Comparison of ENCODE assay signal across 9 cellular contexts in genomic region chr2:10911291-10912075, GRCh38. TPM values are rescaled to one million over a fixed set of nuclear protein-coding genes. Genes with fewer than 3 reads are reported as not detected.
DNase-seq lines count a peak whose midpoint lies in the region; ATAC-seq and TF ChIP-seq lines count a peak whose summit lies in the region.
"Had no signal": no experiment of that assay in that cellular context is flagged by ENCODE, and none has a peak within 500 bp of the region (broad histone marks: within the 10 kb centered on the region; RNA-seq: fewer than 3 reads in every experiment).

A gene with protein sequence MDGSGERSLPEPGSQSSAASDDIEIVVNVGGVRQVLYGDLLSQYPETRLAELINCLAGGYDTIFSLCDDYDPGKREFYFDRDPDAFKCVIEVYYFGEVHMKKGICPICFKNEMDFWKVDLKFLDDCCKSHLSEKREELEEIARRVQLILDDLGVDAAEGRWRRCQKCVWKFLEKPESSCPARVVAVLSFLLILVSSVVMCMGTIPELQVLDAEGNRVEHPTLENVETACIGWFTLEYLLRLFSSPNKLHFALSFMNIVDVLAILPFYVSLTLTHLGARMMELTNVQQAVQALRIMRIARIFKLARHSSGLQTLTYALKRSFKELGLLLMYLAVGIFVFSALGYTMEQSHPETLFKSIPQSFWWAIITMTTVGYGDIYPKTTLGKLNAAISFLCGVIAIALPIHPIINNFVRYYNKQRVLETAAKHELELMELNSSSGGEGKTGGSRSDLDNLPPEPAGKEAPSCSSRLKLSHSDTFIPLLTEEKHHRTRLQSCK (plus strand): TSS chr2:10911934. CDS start chr2:10912427, 493 bp downstream.

- WGBS in sigmoid colon, 2 donors, result 10 to 12% methylated on average over 53 of the region's 53 CpGs

- peaks cover 2% of the 10 kb centered on the region for H3K4me1 Mint-ChIP-seq in activated naive CD8-positive, alpha-beta T cell treated with anti-CD3 and anti-CD28 coated beads for 36 hours

- H3K27me3 ChIP-seq in sigmoid colon, result peaks cover 4 to 29% (median 16%) of the 10 kb centered on the region in 3 donors

- TF ChIP-seq CTCF in sigmoid colon (IDR thresholded peaks at IDR 0.05), result no peak

- no peak within 1 kb of the TSS for H3K27ac Mint-ChIP-seq in activated naive CD8-positive, alpha-beta T cell treated with anti-CD3 and anti-CD28 coated beads for 36 hours

- peak within 1 kb of the TSS; percentile 21 to 48 (median 42) for H3K4me3 ChIP-seq in sigmoid colon

- H3K9me3 ChIP-seq in sigmoid colon, result no peaks in the 10 kb centered on the region

- DNase-seq in DMS114 treated with DMSO at 0.1 percent for 48 hours (lab: John Stamatoyannopoulos, UW; ENCODE audit: unreplicated experiment) (peak; percentile 34), NCI-H1417 treated with DMSO at 0.1 percent for 48 hours (lab: John Stamatoyannopoulos, UW) (peak; percentile 55), left ventricle myocardium superior (peak; percentile 44), sigmoid colon (peak; percentile 59)
- DNase-seq in activated naive CD8-positive, alpha-beta T cell treated with anti-CD3 and anti-CD28 coated beads for 36 hours, result peak; percentile 15
- DNase-seq in stimulated activated CD4-positive, alpha-beta T cell treated with anti-CD3 and anti-CD28 coated beads, Interleukin-2, amount 100 ng/mL, for 24 hours, result no peak

- no peaks in the 10 kb centered on the region for H3K9me3 Mint-ChIP-seq in activated naive CD8-positive, alpha-beta T cell treated with anti-CD3 and anti-CD28 coated beads for 36 hours

- H3K4me3 Mint-ChIP-seq in activated naive CD8-positive, alpha-beta T cell treated with anti-CD3 and anti-CD28 coated beads for 36 hours, result peak within 1 kb of the TSS; percentile 30

- no peak for TF ChIP-seq EP300 in sigmoid colon (IDR thresholded peaks at IDR 0.05)

- H3K27me3 Mint-ChIP-seq in activated naive CD8-positive, alpha-beta T cell treated with anti-CD3 and anti-CD28 coated beads for 36 hours, result peaks cover 41% of the 10 kb centered on the region

- ATAC-seq in left ventricle myocardium superior, result peak; percentile 9
- ATAC-seq in HG02763 (IDR thresholded peaks at IDR 0.05; ENCODE audit: unreplicated experiment), result no peak
- ATAC-seq in GM21360 (IDR thresholded peaks at IDR 0.05; ENCODE audit: unreplicated experiment), result no peak

- H3K4me1 ChIP-seq in sigmoid colon, result peaks cover 0 to 15% (median 6%) of the 10 kb centered on the region in 4 donors

- no peaks in the 10 kb centered on the region for H3K36me3 ChIP-seq in sigmoid colon

- H3K36me3 Mint-ChIP-seq in activated naive CD8-positive, alpha-beta T cell treated with anti-CD3 and anti-CD28 coated beads for 36 hours, result no peaks in the 10 kb centered on the region

- peak within 1 kb of the TSS in 1 of 4 donors; percentile 57 for H3K27ac ChIP-seq in sigmoid colon

- TF ChIP-seq POLR2A in sigmoid colon (IDR thresholded peaks at IDR 0.05), result no peak

- intact Hi-C loops in left ventricle myocardium superior (cut with micrococcal nuclease), result no loop called here
- intact Hi-C loops in sigmoid colon (cut with DNase I), result loop anchor here (5.0 to 10.0 kb wide), 2 partner anchors 79 to 213 kb away; no protein-coding TSS in a partner anchor

RNA-seq across cellular contexts. Expression of the gene that starts here (rescaled TPM):
- total RNA-seq in activated naive CD8-positive, alpha-beta T cell treated with anti-CD3 and anti-CD28 coated beads for 36 hours, result not detected
- total RNA-seq in left ventricle myocardium superior, result 0.17 TPM
- total RNA-seq in sigmoid colon, result 1 to 10 TPM in 2 of 4 donors, under 1 TPM in 2; 0.16 to 1.4 (median 0.94) TPM
- polyA plus RNA-seq in sigmoid colon, result 1 to 10 TPM in 1 of 3 donors, under 1 TPM in 1, not detected in 1; 0.34 to 1.2 TPM
- total RNA-seq: lower leg skin had no signal

Comparison
In these comparisons a context has a peak if more than half of its experiments do, and no peak if none do; other contexts are left out.
1. Peak in DNase-seq in activated naive CD8-positive, alpha-beta T cell treated with anti-CD3 and anti-CD28 coated beads for 36 hours; RNA of the gene not detected or under 1 TPM.
2. Peak in DNase-seq and ATAC-seq in left ventricle myocardium superior; RNA of the gene not detected or under 1 TPM.
3. DNase-seq: peak in DMS114 treated with DMSO at 0.1 percent for 48 hours (single experiment), NCI-H1417 treated with DMSO at 0.1 percent for 48 hours (single experiment) and sigmoid colon (single experiment); none in stimulated activated CD4-positive, alpha-beta T cell treated with anti-CD3 and anti-CD28 coated beads, Interleukin-2, amount 100 ng/mL, for 24 hours (0 of 2).